Comparison of ENCODE assay signal across 1 cellular context in the genomic region with DNA sequence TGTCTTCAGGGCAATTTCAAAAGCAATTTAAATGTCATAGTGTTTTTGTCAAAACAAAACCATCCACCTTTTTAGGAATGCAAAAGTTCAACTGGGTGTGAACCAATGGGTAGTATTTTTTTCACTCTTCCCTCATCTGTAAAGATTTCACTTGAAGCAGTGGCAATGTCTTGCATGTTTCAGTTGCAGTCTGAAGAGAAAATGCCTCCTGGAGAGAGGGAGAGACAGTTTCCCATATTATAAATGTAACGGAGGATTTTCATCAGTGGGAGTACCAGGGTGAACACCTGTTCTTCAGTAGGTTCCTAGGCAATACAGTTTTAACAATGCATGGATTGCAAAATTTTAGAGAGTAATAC.
TF ChIP-seq lines count a peak whose summit lies in the region.

No MANE protein-coding gene starts in this region.

TF ChIP-seq in H1, 55 proteins besides CTCF, POLR2A, EP300 and RAD21 (continued from another document):
- TF ChIP-seq TBP (IDR thresholded peaks at IDR 0.05; ENCODE audit: low read depth, low read length) (no peak), EZH2 (IDR thresholded peaks at IDR 0.05; ENCODE audit: low read depth, low read length, severe bottlenecking) (peak; percentile 17)
